In the genomic region with DNA sequence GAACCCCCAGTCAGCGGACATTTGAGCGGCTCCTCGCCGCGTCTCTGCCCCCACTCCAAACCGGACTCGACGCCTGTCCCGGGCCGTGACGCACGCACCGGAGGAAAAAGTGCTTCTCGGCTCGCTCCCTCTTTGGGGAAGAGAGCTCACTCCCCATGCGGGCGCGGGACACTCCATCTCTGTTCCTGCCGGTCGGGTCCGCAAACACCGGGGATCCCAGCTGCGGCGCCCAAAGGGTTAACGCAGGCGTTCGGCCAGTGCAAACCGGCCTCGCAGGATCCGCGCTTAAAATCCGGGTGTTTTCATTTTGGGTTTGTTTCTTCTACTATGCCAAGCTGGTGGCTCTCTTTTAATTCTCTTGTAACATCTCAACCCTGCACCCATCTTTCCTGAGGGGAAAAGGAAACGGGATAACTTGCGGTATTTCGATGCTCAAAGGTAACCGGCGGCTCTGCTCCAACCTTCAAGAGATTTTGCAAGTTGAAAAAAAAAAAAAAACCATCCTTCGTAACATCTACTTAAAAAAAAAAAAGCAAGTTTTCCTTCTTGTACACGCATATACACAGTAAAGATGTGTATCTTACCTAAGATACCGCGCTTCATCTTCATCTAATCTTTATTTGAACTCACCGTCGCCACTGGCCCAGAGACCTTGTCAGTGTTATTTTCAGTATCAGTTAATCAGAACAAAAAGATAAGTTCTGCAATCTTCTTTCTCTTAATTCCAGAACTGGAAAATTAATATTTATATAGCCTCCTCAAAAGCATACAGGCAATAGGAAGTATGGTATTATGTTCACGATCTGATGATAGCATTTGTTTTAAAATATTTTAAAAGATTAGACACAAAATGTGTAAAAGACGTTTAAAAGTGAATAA, we compare ENCODE assay signal across 8 cellular contexts. TPM values are rescaled to one million over a fixed set of nuclear protein-coding genes. Genes with fewer than 3 reads are reported as not detected.
DNase-seq lines count a peak whose midpoint lies in the region; ATAC-seq, FAIRE-seq and TF ChIP-seq lines count a peak whose summit lies in the region.

No MANE protein-coding gene starts in this region.

- POLR2A ChIA-PET in CD4-positive, alpha-beta memory T cell (lab: Charles Lee; ENCODE audit: partially characterized antibody), result interaction anchor here (0.9 to 10.6 kb wide), 35 partner anchors 8 to 393 kb away, joined by 3 to 296 read pairs (median 9); a partner anchor contains a TSS

- H3K4me3 Mint-ChIP-seq in CD4-positive, alpha-beta memory T cell, result peak overlapping the region; percentile 90 to 96 (median 93)
- H3K4me3 Mint-ChIP-seq in brain, result peak overlapping the region; percentile 90 to 96 (median 95)

- CTCF ChIA-PET in CD4-positive, alpha-beta memory T cell (lab: Charles Lee; ENCODE audit: partially characterized antibody), result interaction anchor here (0.7 to 2.4 kb wide), 6 partner anchors 50 to 392 kb away, joined by 3 to 12 read pairs (median 6); no protein-coding TSS in a partner anchor

- 2% methylated on average over 45 of the region's 45 CpGs for WGBS in small intestine, 3 donors

- peak; percentile 1 for ATAC-seq in GM21515 (IDR thresholded peaks at IDR 0.05; ENCODE audit: unreplicated experiment)

- H3K27ac Mint-ChIP-seq in CD4-positive, alpha-beta memory T cell, result peak overlapping the region; percentile 96 to 99 (median 98)
- H3K27ac Mint-ChIP-seq in brain, result peak overlapping the region; percentile 69 to 98 (median 92)

- H3K27me3 Mint-ChIP-seq in CD4-positive, alpha-beta memory T cell, result peaks cover 0 to 2% of the 10 kb centered on the region in 2 donors
- H3K27me3 Mint-ChIP-seq in brain, result peaks cover 42% of the 10 kb centered on the region

- H3K9me3 ChIP-seq in CD4-positive, alpha-beta memory T cell (ENCODE audit: control insufficient read depth in 1 of 2, low read length in 2 of 2), result no peaks in the 10 kb centered on the region
- H3K9me3 ChIP-seq in NT2/D1 (ENCODE audit: insufficient read depth, low read length), result peaks cover 25% of the 10 kb centered on the region
- H3K9me3 ChIP-seq in small intestine (ENCODE audit: control insufficient read depth, low read depth), result no peaks in the 10 kb centered on the region

- intact Hi-C loops in CD4-positive, alpha-beta memory T cell (cut with micrococcal nuclease), result loop anchor here (1.0 to 5.0 kb wide), 9 partner anchors 46 to 393 kb away; a partner anchor contains a TSS

- peak overlapping the region; percentile 95 for H3K27ac ChIP-seq in CD4-positive, alpha-beta memory T cell (ENCODE audit: low read depth, low read length)
- H3K27ac ChIP-seq in small intestine (ENCODE audit: low read depth in 1 of 2, low read length in 1 of 2), result peak overlapping the region; percentile 99

- peaks cover 0 to 13% (median 6%) of the 10 kb centered on the region in 8 donors for H3K9me3 Mint-ChIP-seq in CD4-positive, alpha-beta memory T cell
- peaks cover 3 to 14% (median 5%) of the 10 kb centered on the region in 5 experiments for H3K9me3 Mint-ChIP-seq in brain

- no peak for TF ChIP-seq CTCF in brain (conservative IDR thresholded peaks at IDR 0.05)

- DNase-seq in CD4-positive, alpha-beta memory T cell, result peak in 4 of 5 donors; percentile 39 to 53 (median 44)
- DNase-seq in NT2/D1 (ENCODE audit: low read depth, low spot score), result peak; percentile 13
- DNase-seq in iPS-NIHi11 (ENCODE audit: low spot score), result peak; percentile 69
- DNase-seq in small intestine, result no peak
- DNase-seq in globus pallidus (ENCODE audit: low spot score), result no peak
- no peak for DNase-seq in dermis blood vessel endothelial cell

- H3K27me3 ChIP-seq in CD4-positive, alpha-beta memory T cell (ENCODE audit: insufficient read depth, low read length), result no peaks in the 10 kb centered on the region
- H3K27me3 ChIP-seq in NT2/D1 (ENCODE audit: insufficient read depth, insufficient read length) (peaks cover 38% of the 10 kb centered on the region), small intestine (ENCODE audit: control insufficient read depth in 2 of 2, insufficient read depth in 2 of 2, low read length in 2 of 2) (no peaks in the 10 kb centered on the region)

- H3K4me3 ChIP-seq in CD4-positive, alpha-beta memory T cell (ENCODE audit: low read length in 2 of 2), result peak overlapping the region; percentile 81 to 89
- H3K4me3 ChIP-seq in NT2/D1 (ENCODE audit: insufficient read length, low read depth) (peak overlapping the region; percentile 82), small intestine (ENCODE audit: low read depth in 1 of 2, low read length in 2 of 2) (peak overlapping the region; percentile 77 to 100)

- peaks cover 33% of the 10 kb centered on the region for H3K4me1 ChIP-seq in CD4-positive, alpha-beta memory T cell (ENCODE audit: insufficient read depth, low read length)
- H3K4me1 ChIP-seq in NT2/D1 (ENCODE audit: insufficient read depth, insufficient read length), result no peaks in the 10 kb centered on the region
- H3K4me1 ChIP-seq in small intestine (ENCODE audit: control insufficient read depth in 2 of 2, insufficient read depth in 1 of 2, low read depth in 1 of 2, low read length in 1 of 2), result no peaks in the 10 kb centered on the region

- no peak for FAIRE-seq in small intestine (lab: Jason Lieb, UNC)

- no peaks in the 10 kb centered on the region for H3K36me3 ChIP-seq in CD4-positive, alpha-beta memory T cell (ENCODE audit: insufficient read depth, low read length)
- no peaks in the 10 kb centered on the region for H3K36me3 ChIP-seq in NT2/D1 (ENCODE audit: insufficient read depth, insufficient read length, low read length)
- no peaks in the 10 kb centered on the region for H3K36me3 ChIP-seq in small intestine (ENCODE audit: control insufficient read depth in 2 of 2, insufficient read depth in 2 of 2, low read length in 2 of 2)

- H3K4me1 Mint-ChIP-seq in CD4-positive, alpha-beta memory T cell, result peaks cover 17 to 46% (median 27%) of the 10 kb centered on the region in 4 donors
- H3K4me1 Mint-ChIP-seq in brain, result peaks cover 29% of the 10 kb centered on the region

- H3K9ac ChIP-seq in NT2/D1 (ENCODE audit: insufficient read length, low read depth), result peak overlapping the region; percentile 82

- peaks cover 3 to 23% of the 10 kb centered on the region in 2 donors for H3K36me3 Mint-ChIP-seq in CD4-positive, alpha-beta memory T cell
- no peaks in the 10 kb centered on the region for H3K36me3 Mint-ChIP-seq in brain

RNA-seq across cellular contexts. Expression of a gene that starts 1.6 kb away (rescaled TPM):
- 10 to 100 TPM; 84.2 to 86.0 TPM for total RNA-seq in CD4-positive, alpha-beta memory T cell
- 10 to 100 TPM; 57.3 to 61.0 TPM for polyA plus RNA-seq in CD4-positive, alpha-beta memory T cell
- polyA plus RNA-seq in brain (ENCODE audit: insufficient read depth, low read depth, low replicate concordance) (12.0 TPM), small intestine (10 to 100 TPM; 13.2 to 18.4 (median 17.3) TPM)
- 35.8 and 51.6 TPM in 2 replicates for total RNA-seq in dermis blood vessel endothelial cell

Comparison
In these comparisons a context has a peak if more than half of its experiments do, and no peak if none do; other contexts are left out.
1. DNase-seq: peak in CD4-positive, alpha-beta memory T cell (4 of 5), NT2/D1 (single experiment) and iPS-NIHi11 (single experiment); none in small intestine (single experiment), globus pallidus (single experiment) and dermis blood vessel endothelial cell (single experiment).
2. Peak in every context shown above with its lines, with median percentiles within 50 percentile points of each other: H3K4me3 ChIP-seq.